In genomic region chr3:131960324-131960723, GRCh38 we compare ENCODE assay signal across 17 cellular contexts.
A peak's percentile ranks its signal among the peaks of the same experiment; 100 is the strongest.
DNase-seq lines count a peak whose midpoint lies in the region; ATAC-seq, FAIRE-seq and TF ChIP-seq lines count a peak whose summit lies in the region.
"Had no signal": no experiment of that assay in that cellular context is flagged by ENCODE, and none has a peak within 500 bp of the region (broad histone marks: within the 10 kb centered on the region; RNA-seq: fewer than 3 reads in every experiment).

No MANE protein-coding gene starts in this region.

- TF ChIP-seq CTCF in Calu3 (IDR thresholded peaks at IDR 0.05; ENCODE audit: unreplicated experiment), result no peak
- TF ChIP-seq CTCF in esophagus muscularis mucosa (IDR thresholded peaks at IDR 0.05), result no peak
- TF ChIP-seq CTCF in pancreas (IDR thresholded peaks at IDR 0.05), result no peak

- CTCF ChIA-PET in Calu3 (lab: Charles Lee), result interaction anchor here (1.3 kb wide), 1 partner anchor 66 kb away, joined by 4 read pairs; no protein-coding TSS in a partner anchor

- H3K27me3 ChIP-seq in esophagus muscularis mucosa, result no peaks in the 10 kb centered on the region
- no peaks in the 10 kb centered on the region for H3K27me3 ChIP-seq in pancreas

- no peaks in the 10 kb centered on the region for H3K36me3 ChIP-seq in esophagus muscularis mucosa
- no peaks in the 10 kb centered on the region for H3K36me3 ChIP-seq in pancreas

- no peaks in the 10 kb centered on the region for H3K9me3 Mint-ChIP-seq in Calu3 (ENCODE audit: low read depth, unreplicated experiment)

- H3K36me3 Mint-ChIP-seq in Calu3 (ENCODE audit: insufficient read depth, unreplicated experiment), result no peaks in the 10 kb centered on the region

- H3K4me3 Mint-ChIP-seq in Calu3 (ENCODE audit: low read depth, unreplicated experiment), result no peak overlapping the region
- H3K4me3 Mint-ChIP-seq: activated CD8-positive, alpha-beta T cell treated with anti-CD3 and anti-CD28 coated beads, Interleukin-2, amount 10 ng/mL, durations not matched to agents 7 days and 5 days; effector memory CD8-positive, alpha-beta T cell; nephron had no signal

- peaks cover 50% of the 10 kb centered on the region for H3K4me1 Mint-ChIP-seq in Calu3 (ENCODE audit: low read depth, unreplicated experiment)
- H3K4me1 Mint-ChIP-seq: nephron had no signal

- ATAC-seq in GM21786 (IDR thresholded peaks at IDR 0.05; ENCODE audit: unreplicated experiment), result no peak
- ATAC-seq in HG02623 (IDR thresholded peaks at IDR 0.05; ENCODE audit: unreplicated experiment), result no peak
- no peak for ATAC-seq in pancreas
- ATAC-seq: activated CD8-positive, alpha-beta T cell treated with anti-CD3 and anti-CD28 coated beads, Interleukin-2, amount 10 ng/mL, durations not matched to agents 7 days and 5 days; effector memory CD8-positive, alpha-beta T cell had no signal

- 28% methylated on average over 1 of the region's 1 CpG for WGBS in esophagus muscularis mucosa
- 0 to 72% methylated on average over 1 of the region's 1 CpG for WGBS in pancreas, 2 donors

- no peak for FAIRE-seq in pancreas (lab: Jason Lieb, UNC)

- H3K4me1 ChIP-seq in esophagus muscularis mucosa (no peaks in the 10 kb centered on the region), pancreas (no peaks in the 10 kb centered on the region)

- BruUV-seq in Calu3 (replicated peaks; lab: Mats Ljungman, UMichigan), result no TSS peak

- TF ChIP-seq EP300 in esophagus muscularis mucosa (IDR thresholded peaks at IDR 0.05), result no peak

- intact Hi-C loops in Calu3 (cut with micrococcal nuclease; ENCODE audit: unreplicated experiment) (no loop called here), esophagus muscularis mucosa (cut with DNase I) (no loop called here), pancreas (cut with DNase I) (no loop called here)

- DNase-seq in Calu3 (peak; percentile 51), NOMO-1 treated with DMSO at 0.1 percent for 48 hours (lab: John Stamatoyannopoulos, UW; ENCODE audit: unreplicated experiment) (peak; percentile 95), dedifferentiated amniotic fluid mesenchymal stem cell (ENCODE audit: extremely low spot score) (peak; percentile 7), renal cortical epithelial cell (ENCODE audit: low read depth) (peak; percentile 43), esophagus muscularis mucosa (ENCODE audit: extremely low spot score) (no peak), pancreas (no peak)
- DNase-seq: activated CD8-positive, alpha-beta T cell treated with anti-CD3 and anti-CD28 coated beads, Interleukin-2, amount 10 ng/mL, durations not matched to agents 7 days and 5 days; central memory CD4-positive, alpha-beta T cell; effector memory CD8-positive, alpha-beta T cell; GOT3; NCI-H146 had no signal

- H3K27ac ChIP-seq in esophagus muscularis mucosa (replicated peaks in 1 of 4) (no peak overlapping the region), pancreas (no peak overlapping the region)
- H3K27ac ChIP-seq: KMS-11, SK-N-MC, VCaP had no signal

- H3K4me3 ChIP-seq in esophagus muscularis mucosa (no peak overlapping the region), pancreas (no peak overlapping the region)
- H3K4me3 ChIP-seq: SK-N-MC had no signal

- no peak overlapping the region for H3K27ac Mint-ChIP-seq in Calu3 (ENCODE audit: unreplicated experiment)
- H3K27ac Mint-ChIP-seq: activated CD8-positive, alpha-beta T cell treated with anti-CD3 and anti-CD28 coated beads, Interleukin-2, amount 10 ng/mL, durations not matched to agents 7 days and 5 days; effector memory CD8-positive, alpha-beta T cell; nephron had no signal

- H3K9me3 ChIP-seq in esophagus muscularis mucosa, result no peaks in the 10 kb centered on the region
- no peaks in the 10 kb centered on the region for H3K9me3 ChIP-seq in pancreas

- no peaks in the 10 kb centered on the region for H3K27me3 Mint-ChIP-seq in Calu3 (ENCODE audit: unreplicated experiment)

- TF ChIP-seq POLR2A in esophagus muscularis mucosa (IDR thresholded peaks at IDR 0.05; ENCODE audit: low read depth), result no peak

Comparison
In these comparisons a context has a peak if more than half of its experiments do, and no peak if none do; other contexts are left out.
1. DNase-seq: peak in Calu3 (single experiment), NOMO-1 treated with DMSO at 0.1 percent for 48 hours (single experiment), dedifferentiated amniotic fluid mesenchymal stem cell (single experiment) and renal cortical epithelial cell (single experiment); none in esophagus muscularis mucosa (single experiment) and pancreas (0 of 6).